In the genomic region with DNA sequence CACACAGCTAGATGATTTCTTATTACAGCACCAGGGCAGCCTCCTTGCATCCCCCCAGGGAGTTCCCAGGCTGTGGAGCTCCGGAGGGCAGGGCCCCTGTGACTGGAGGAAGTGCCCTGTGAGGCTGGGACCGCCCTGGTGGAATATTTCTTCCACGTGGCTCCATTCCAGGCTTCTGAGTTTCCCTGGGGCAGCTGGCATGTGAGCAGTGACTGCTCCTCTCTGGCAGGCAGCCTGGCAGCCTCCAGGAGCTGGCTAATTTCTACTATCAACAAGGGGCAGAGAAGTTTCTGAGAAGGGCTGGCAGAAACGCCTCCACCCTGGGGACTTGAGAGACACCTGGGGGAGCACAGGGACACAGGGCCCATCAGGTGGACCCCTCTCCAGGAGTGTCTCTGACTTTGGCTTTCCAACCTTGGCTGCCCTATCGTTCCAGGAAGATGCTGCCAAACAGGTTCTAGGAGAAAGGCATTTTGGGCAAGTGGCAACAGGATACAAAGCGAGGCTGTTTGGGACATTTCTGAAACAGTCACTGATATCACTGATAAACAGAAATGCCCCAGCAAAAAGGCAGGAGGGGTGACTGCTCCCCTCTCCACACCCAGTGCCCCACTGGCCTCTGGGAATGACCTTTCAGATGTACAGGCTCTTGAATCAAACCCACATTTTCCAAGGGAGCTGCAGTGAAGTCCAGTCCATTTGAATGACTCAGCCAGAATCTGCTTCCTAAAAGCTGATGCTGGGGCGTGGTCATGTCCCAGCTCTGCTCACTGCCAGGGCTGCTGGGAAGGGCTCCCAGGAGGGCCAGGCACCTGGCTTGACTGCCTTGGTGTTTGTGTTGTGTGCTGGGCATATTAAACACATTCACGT, we compare ENCODE assay signal across 1 cellular context.
A peak's percentile ranks its signal among the peaks of the same experiment; 100 is the strongest.
TF ChIP-seq lines count a peak whose summit lies in the region.

No MANE protein-coding gene starts in this region.

TF ChIP-seq in A549, 52 proteins besides CTCF, POLR2A, EP300 and RAD21 (continued from another document):
- 0 out of 2 replicates have a peak, but pooled peaks have one; percentile 17 for TF ChIP-seq HOXA7 (CRISPR knock-in tag; IDR thresholded peaks at IDR 0.05)
- TF ChIP-seq FOSB (CRISPR knock-in tag; IDR thresholded peaks at IDR 0.05), result peak; percentile 65
- peak; percentile 31; the same call in 1 of the 2 replicates for TF ChIP-seq CHD4 (IDR thresholded peaks at IDR 0.05; ENCODE audit: borderline replicate concordance)
- TF ChIP-seq, protein P1, sequence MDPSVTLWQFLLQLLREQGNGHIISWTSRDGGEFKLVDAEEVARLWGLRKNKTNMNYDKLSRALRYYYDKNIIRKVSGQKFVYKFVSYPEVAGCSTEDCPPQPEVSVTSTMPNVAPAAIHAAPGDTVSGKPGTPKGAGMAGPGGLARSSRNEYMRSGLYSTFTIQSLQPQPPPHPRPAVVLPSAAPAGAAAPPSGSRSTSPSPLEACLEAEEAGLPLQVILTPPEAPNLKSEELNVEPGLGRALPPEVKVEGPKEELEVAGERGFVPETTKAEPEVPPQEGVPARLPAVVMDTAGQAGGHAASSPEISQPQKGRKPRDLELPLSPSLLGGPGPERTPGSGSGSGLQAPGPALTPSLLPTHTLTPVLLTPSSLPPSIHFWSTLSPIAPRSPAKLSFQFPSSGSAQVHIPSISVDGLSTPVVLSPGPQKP (IDR thresholded peaks at IDR 0.05; ENCODE audit: low read depth, low read length), result no peak
- TF ChIP-seq, protein P2, sequence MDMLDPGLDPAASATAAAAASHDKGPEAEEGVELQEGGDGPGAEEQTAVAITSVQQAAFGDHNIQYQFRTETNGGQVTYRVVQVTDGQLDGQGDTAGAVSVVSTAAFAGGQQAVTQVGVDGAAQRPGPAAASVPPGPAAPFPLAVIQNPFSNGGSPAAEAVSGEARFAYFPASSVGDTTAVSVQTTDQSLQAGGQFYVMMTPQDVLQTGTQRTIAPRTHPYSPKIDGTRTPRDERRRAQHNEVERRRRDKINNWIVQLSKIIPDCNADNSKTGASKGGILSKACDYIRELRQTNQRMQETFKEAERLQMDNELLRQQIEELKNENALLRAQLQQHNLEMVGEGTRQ (IDR thresholded peaks at IDR 0.05), result peak; percentile 71
- TF ChIP-seq SMC3 (IDR thresholded peaks at IDR 0.05), result peak; percentile 44; the same call in 2 of the 3 replicates
- TF ChIP-seq NR3C1 (IDR thresholded peaks at IDR 0.05), result no peak
- TF ChIP-seq, protein P3, sequence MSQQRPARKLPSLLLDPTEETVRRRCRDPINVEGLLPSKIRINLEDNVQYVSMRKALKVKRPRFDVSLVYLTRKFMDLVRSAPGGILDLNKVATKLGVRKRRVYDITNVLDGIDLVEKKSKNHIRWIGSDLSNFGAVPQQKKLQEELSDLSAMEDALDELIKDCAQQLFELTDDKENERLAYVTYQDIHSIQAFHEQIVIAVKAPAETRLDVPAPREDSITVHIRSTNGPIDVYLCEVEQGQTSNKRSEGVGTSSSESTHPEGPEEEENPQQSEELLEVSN (IDR thresholded peaks at IDR 0.05; ENCODE audit: borderline replicate concordance, low read depth), result peak; percentile 63; the same call in 1 of the 2 replicates
- TF ChIP-seq, protein P4, sequence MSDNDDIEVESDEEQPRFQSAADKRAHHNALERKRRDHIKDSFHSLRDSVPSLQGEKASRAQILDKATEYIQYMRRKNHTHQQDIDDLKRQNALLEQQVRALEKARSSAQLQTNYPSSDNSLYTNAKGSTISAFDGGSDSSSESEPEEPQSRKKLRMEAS (IDR thresholded peaks at IDR 0.05), result peak; percentile 94
- peak; percentile 62; the same call in 1 of the 2 replicates for TF ChIP-seq ZNF302 (CRISPR knock-in tag; IDR thresholded peaks at IDR 0.05)
- no peak for TF ChIP-seq RFX5 (IDR thresholded peaks at IDR 0.05)
- peak; percentile 83 to 88; a peak in 4 of 5 replicates for TF ChIP-seq JUN (IDR thresholded peaks at IDR 0.05)
- TF ChIP-seq ZSCAN20 (CRISPR knock-in tag; IDR thresholded peaks at IDR 0.05), result peak; percentile 44; the same call in 1 of the 2 replicates
- peak; percentile 80 for TF ChIP-seq JUNB (IDR thresholded peaks at IDR 0.05)
- TF ChIP-seq TP53 (CRISPR knock-in tag; IDR thresholded peaks at IDR 0.05), result 0 out of 2 replicates have a peak, but pooled peaks have one; percentile 13
- TF ChIP-seq KDM1A (IDR thresholded peaks at IDR 0.05; ENCODE audit: low read depth), result no peak; the same call in 1 of the 2 replicates
- no peak for TF ChIP-seq ZC3H11A (IDR thresholded peaks at IDR 0.05)
- TF ChIP-seq RARB (CRISPR knock-in tag; IDR thresholded peaks at IDR 0.05), result peak; percentile 49
- TF ChIP-seq MYC (IDR thresholded peaks at IDR 0.05; ENCODE audit: borderline replicate concordance, low read length), result peak; percentile 76
- TF ChIP-seq EHF (CRISPR knock-in tag; IDR thresholded peaks at IDR 0.05), result peak; percentile 69
